18 cellular contexts compared by ENCODE assay signal in the genomic region with DNA sequence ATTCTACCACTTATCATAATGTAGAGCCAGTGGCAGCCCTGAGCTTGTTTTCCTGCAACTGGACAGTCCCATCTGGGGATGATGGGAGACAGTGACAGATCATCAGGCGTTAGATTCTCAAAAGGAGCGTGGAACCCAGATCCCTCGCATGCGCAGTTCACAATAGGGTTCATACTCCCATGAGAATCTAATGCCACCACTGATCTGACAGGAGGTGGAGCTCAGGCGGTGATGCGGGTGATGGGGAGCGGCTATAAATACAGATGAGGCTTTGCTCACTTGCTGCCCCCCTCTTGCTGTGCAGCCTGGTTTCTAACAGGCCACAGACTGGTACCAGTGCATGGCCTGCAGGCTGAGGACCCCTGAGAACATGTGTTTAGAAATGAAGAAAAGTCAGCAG.
DNase-seq lines count a peak whose midpoint lies in the region; ATAC-seq lines count a peak whose summit lies in the region.
"Had no signal": no experiment of that assay in that cellular context is flagged by ENCODE, and none has a peak within 500 bp of the region (broad histone marks: within the 10 kb centered on the region; RNA-seq: fewer than 3 reads in every experiment).

No MANE protein-coding gene starts in this region.

- no peak for DNase-seq in T-helper 17 cell
- DNase-seq in effector memory CD8-positive, alpha-beta T cell = no peak
- no peak for DNase-seq in effector CD4-positive, alpha-beta T cell
- no peak for DNase-seq in CD1c-positive myeloid dendritic cell (ENCODE audit: extremely low spot score)
- DNase-seq: 8988T; ACHN; Calu3; CD4-positive, alpha-beta memory T cell; DMS53; DND-41; GOT3; HFFc6 had no signal

- H3K36me3 Mint-ChIP-seq in T-helper 17 cell (ENCODE audit: low read depth) = no peaks in the 10 kb centered on the region
- peaks cover 7% of the 10 kb centered on the region for H3K36me3 Mint-ChIP-seq in effector memory CD8-positive, alpha-beta T cell (ENCODE audit: insufficient read depth)
- peaks cover 11% of the 10 kb centered on the region for H3K36me3 Mint-ChIP-seq in stimulated activated memory B cell treated with anti-CD40 and anti-IgM and Interleukin-4, amounts not matched to agents 10 μg/mL and 1 μg/mL and 100 μg/mL, for 72 hours
- H3K36me3 Mint-ChIP-seq: CD14-positive monocyte had no signal

- H3K27ac Mint-ChIP-seq in T-helper 17 cell = peak overlapping the region; percentile 60
- H3K27ac Mint-ChIP-seq in effector memory CD8-positive, alpha-beta T cell = peak overlapping the region; percentile 55 to 61
- peak overlapping the region; percentile 36 for H3K27ac Mint-ChIP-seq in stimulated activated memory B cell treated with anti-CD40 and anti-IgM and Interleukin-4, amounts not matched to agents 10 μg/mL and 1 μg/mL and 100 μg/mL, for 72 hours
- H3K27ac Mint-ChIP-seq: CD14-positive monocyte, HFFc6 had no signal

- no peak overlapping the region for H3K9ac ChIP-seq in BLaER1 treated with 17β-estradiol and CSF1 and Interleukin-3, amounts not matched to agents 10 nM and 100 nM

- H3K4me2 ChIP-seq in BLaER1 treated with 17β-estradiol and CSF1 and Interleukin-3, amounts not matched to agents 10 nM and 100 nM = peak overlapping the region in 7 of 11 experiments; percentile 3 to 39 (median 29); a peak in 10 of 22 replicates
- H3K4me2 ChIP-seq: A549 had no signal

- H4K20me1 ChIP-seq in BLaER1 treated with 17β-estradiol and CSF1 and Interleukin-3, amounts not matched to agents 10 nM and 100 nM = no peaks in the 10 kb centered on the region

- no peaks in the 10 kb centered on the region for H3K27me3 ChIP-seq in BLaER1 treated with 17β-estradiol and CSF1 and Interleukin-3, amounts not matched to agents 10 nM and 100 nM

- peaks cover 0 to 21% (median 11%) of the 10 kb centered on the region in 11 experiments; a peak in 12 of 22 replicates for H3K9me3 ChIP-seq in BLaER1 treated with 17β-estradiol and CSF1 and Interleukin-3, amounts not matched to agents 10 nM and 100 nM (replicated peaks in 1 of 11)
- no peaks in the 10 kb centered on the region for H3K9me3 ChIP-seq in T-helper 17 cell (ENCODE audit: control insufficient read depth, low read length, poor library complexity, severe bottlenecking)
- H3K9me3 ChIP-seq: A549, HAP-1 had no signal

- H3K36me3 ChIP-seq in BLaER1 treated with 17β-estradiol and CSF1 and Interleukin-3, amounts not matched to agents 10 nM and 100 nM = peaks cover 0 to 17% (median 0%) of the 10 kb centered on the region in 11 experiments; a peak in 2 of 22 replicates
- H3K36me3 ChIP-seq: HAP-1 had no signal

- no peak for ATAC-seq in T-helper 17 cell
- no peak for ATAC-seq in effector memory CD8-positive, alpha-beta T cell (replicated peaks)
- ATAC-seq in stimulated activated memory B cell treated with anti-CD40 and anti-IgM and Interleukin-4, amounts not matched to agents 10 μg/mL and 1 μg/mL and 100 μg/mL, for 72 hours = no peak
- no peak for ATAC-seq in GM21786 (IDR thresholded peaks at IDR 0.05; ENCODE audit: unreplicated experiment)
- ATAC-seq: A549 had no signal

- H3K27me3 Mint-ChIP-seq in T-helper 17 cell = no peaks in the 10 kb centered on the region
- H3K27me3 Mint-ChIP-seq in effector memory CD8-positive, alpha-beta T cell = no peaks in the 10 kb centered on the region
- no peaks in the 10 kb centered on the region for H3K27me3 Mint-ChIP-seq in stimulated activated memory B cell treated with anti-CD40 and anti-IgM and Interleukin-4, amounts not matched to agents 10 μg/mL and 1 μg/mL and 100 μg/mL, for 72 hours
- H3K27me3 Mint-ChIP-seq: CD4-positive, alpha-beta memory T cell had no signal

- H3K4me3 ChIP-seq in BLaER1 treated with 17β-estradiol and CSF1 and Interleukin-3, amounts not matched to agents 10 nM and 100 nM = no peak overlapping the region
- H3K4me3 ChIP-seq: A549, HAP-1 had no signal

- peaks cover 17 to 46% (median 29%) of the 10 kb centered on the region in 10 experiments for H3K4me1 ChIP-seq in BLaER1 treated with 17β-estradiol and CSF1 and Interleukin-3, amounts not matched to agents 10 nM and 100 nM
- H3K4me1 ChIP-seq: HAP-1 had no signal

- H3K4me3 Mint-ChIP-seq in T-helper 17 cell = no peak overlapping the region
- no peak overlapping the region for H3K4me3 Mint-ChIP-seq in effector memory CD8-positive, alpha-beta T cell
- no peak overlapping the region for H3K4me3 Mint-ChIP-seq in stimulated activated memory B cell treated with anti-CD40 and anti-IgM and Interleukin-4, amounts not matched to agents 10 μg/mL and 1 μg/mL and 100 μg/mL, for 72 hours
- H3K4me3 Mint-ChIP-seq: CD14-positive monocyte; CD4-positive, alpha-beta memory T cell; HFFc6 had no signal

- no peak overlapping the region for H3K27ac ChIP-seq in BLaER1 treated with 17β-estradiol and CSF1 and Interleukin-3, amounts not matched to agents 10 nM and 100 nM
- H3K27ac ChIP-seq: A549 had no signal

- peaks cover 20% of the 10 kb centered on the region for H3K4me1 Mint-ChIP-seq in T-helper 17 cell
- H3K4me1 Mint-ChIP-seq in effector memory CD8-positive, alpha-beta T cell (ENCODE audit: low read depth in 2 of 2) = peaks cover 10 to 19% of the 10 kb centered on the region in 2 donors
- peaks cover 34% of the 10 kb centered on the region for H3K4me1 Mint-ChIP-seq in stimulated activated memory B cell treated with anti-CD40 and anti-IgM and Interleukin-4, amounts not matched to agents 10 μg/mL and 1 μg/mL and 100 μg/mL, for 72 hours

- no peaks in the 10 kb centered on the region for H3K9me3 Mint-ChIP-seq in effector memory CD8-positive, alpha-beta T cell
- no peaks in the 10 kb centered on the region for H3K9me3 Mint-ChIP-seq in stimulated activated memory B cell treated with anti-CD40 and anti-IgM and Interleukin-4, amounts not matched to agents 10 μg/mL and 1 μg/mL and 100 μg/mL, for 72 hours
- H3K9me3 Mint-ChIP-seq: CD14-positive monocyte; CD4-positive, alpha-beta memory T cell had no signal
